8 cellular contexts compared by ENCODE assay signal in the genomic region with DNA sequence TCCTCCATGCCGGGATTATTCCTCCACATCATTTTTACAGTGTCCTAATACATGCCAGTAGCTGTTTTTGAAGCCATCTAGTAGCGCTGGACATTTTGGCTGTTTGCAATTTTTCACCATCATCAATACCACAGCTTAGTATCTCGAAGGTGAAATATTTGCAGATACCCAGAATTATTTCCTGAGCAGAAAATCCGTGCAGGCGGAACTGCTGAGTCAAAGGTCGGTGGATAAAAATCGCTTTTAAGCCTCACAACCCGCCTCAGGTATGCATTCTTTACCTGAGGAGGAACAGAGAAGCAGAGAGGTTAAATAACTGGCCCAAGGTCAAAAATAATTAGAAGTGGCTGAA. TPM values are rescaled to one million over a fixed set of nuclear protein-coding genes. Genes with fewer than 3 reads are reported as not detected.
DNase-seq lines count a peak whose midpoint lies in the region; ATAC-seq and TF ChIP-seq lines count a peak whose summit lies in the region.

No MANE protein-coding gene starts in this region.

- 8% methylated on average over 8 of the region's 8 CpGs for WGBS in liver
- WGBS in tibial nerve, 2 donors, result 9 to 13% methylated on average over 8 of the region's 8 CpGs

- TF ChIP-seq EP300 in tibial nerve (IDR thresholded peaks at IDR 0.05), result no peak

- TF ChIP-seq CTCF in liver (IDR thresholded peaks at IDR 0.05; ENCODE audit: low read depth, low read length, missing input control), result no peak
- no peak for TF ChIP-seq CTCF in tibial nerve (IDR thresholded peaks at IDR 0.05)

- peak overlapping the region; percentile 96 for H3K4me3 ChIP-seq in BLaER1
- peak overlapping the region; percentile 81 to 99 (median 86) for H3K4me3 ChIP-seq in liver (ENCODE audit: low read depth in 1 of 3, low read length in 3 of 3)
- H3K4me3 ChIP-seq in tibial nerve, result peak overlapping the region; percentile 83 to 93 (median 88)

- H3K27me3 ChIP-seq in BLaER1 (no peaks in the 10 kb centered on the region), liver (ENCODE audit: control insufficient read depth in 4 of 4, insufficient read depth in 4 of 4, low read length in 3 of 4) (no peaks in the 10 kb centered on the region), tibial nerve (no peaks in the 10 kb centered on the region)

- H3K9ac ChIP-seq in BLaER1, result peak overlapping the region; percentile 97
- H3K9ac ChIP-seq in liver (ENCODE audit: low read depth in 1 of 2, low read length in 2 of 2), result peak overlapping the region; percentile 42 to 61

- peaks cover 31% of the 10 kb centered on the region for H4K20me1 ChIP-seq in BLaER1

- H3K36me3 ChIP-seq in BLaER1, result peaks cover 23% of the 10 kb centered on the region
- H3K36me3 ChIP-seq in liver (ENCODE audit: control insufficient read depth in 4 of 4, insufficient read depth in 3 of 4, low read depth in 1 of 4, low read length in 3 of 4), result peaks cover 0 to 7% (median under 1%) of the 10 kb centered on the region in 4 donors
- peaks cover 0 to 10% (median 4%) of the 10 kb centered on the region in 3 donors for H3K36me3 ChIP-seq in tibial nerve

- no peak for TF ChIP-seq POLR2A in tibial nerve (IDR thresholded peaks at IDR 0.05)

- H3K4me2 ChIP-seq in BLaER1, result peak overlapping the region; percentile 88

- no peak for DNase-seq in tibial nerve (ENCODE audit: low spot score in 2 of 2)
- DNase-seq in hippocampal formation (lab: John Stamatoyannopoulos, UW), result no peak

- no peaks in the 10 kb centered on the region for H3K9me3 ChIP-seq in BLaER1
- no peaks in the 10 kb centered on the region for H3K9me3 ChIP-seq in liver (ENCODE audit: control insufficient read depth in 4 of 4, low read length in 3 of 4)
- H3K9me3 ChIP-seq in tibial nerve, result no peaks in the 10 kb centered on the region

- peak; percentile 1 for ATAC-seq in HG02642 (IDR thresholded peaks at IDR 0.05; ENCODE audit: poor library complexity, unreplicated experiment)
- ATAC-seq in GM19455 (IDR thresholded peaks at IDR 0.05; ENCODE audit: unreplicated experiment), result no peak
- no peak for ATAC-seq in GM21576 (IDR thresholded peaks at IDR 0.05; ENCODE audit: unreplicated experiment)

- peak in 1 of 2 donors; percentile 15 for TF ChIP-seq RAD21 in liver (IDR thresholded peaks at IDR 0.05)

- H3K27ac ChIP-seq in BLaER1, result peak overlapping the region; percentile 98
- peak overlapping the region; percentile 92 for H3K27ac ChIP-seq in angular gyrus (ENCODE audit: low read depth, low read length)
- H3K27ac ChIP-seq in liver (ENCODE audit: low read depth in 1 of 2, low read length in 2 of 2), result peak overlapping the region; percentile 86 to 92
- H3K27ac ChIP-seq in tibial nerve, result peak overlapping the region; percentile 86 to 98 (median 96)

- H3K4me1 ChIP-seq in BLaER1 (peaks cover 27% of the 10 kb centered on the region), liver (ENCODE audit: control insufficient read depth in 4 of 4, insufficient read depth in 4 of 4, low read length in 3 of 4) (peaks cover 8 to 38% (median 34%) of the 10 kb centered on the region in 4 donors), tibial nerve (peaks cover 0 to 38% (median 23%) of the 10 kb centered on the region in 4 donors)

TF ChIP-seq in liver, 16 proteins besides CTCF, POLR2A, EP300 and RAD21:
- no peak for TF ChIP-seq HNF4G (IDR thresholded peaks at IDR 0.05)
- no peak for TF ChIP-seq SP1 (IDR thresholded peaks at IDR 0.05)
- TF ChIP-seq REST (IDR thresholded peaks at IDR 0.05), result no peak
- no peak for TF ChIP-seq MAX (IDR thresholded peaks at IDR 0.05)
- no peak for TF ChIP-seq TAF1 (conservative IDR thresholded peaks at IDR 0.05)
- no peak for TF ChIP-seq HNF4A (conservative IDR thresholded peaks at IDR 0.05)
- TF ChIP-seq, protein P1, sequence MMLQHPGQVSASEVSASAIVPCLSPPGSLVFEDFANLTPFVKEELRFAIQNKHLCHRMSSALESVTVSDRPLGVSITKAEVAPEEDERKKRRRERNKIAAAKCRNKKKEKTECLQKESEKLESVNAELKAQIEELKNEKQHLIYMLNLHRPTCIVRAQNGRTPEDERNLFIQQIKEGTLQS (IDR thresholded peaks at IDR 0.05), result no peak
- TF ChIP-seq RXRA (IDR thresholded peaks at IDR 0.05), result no peak
- no peak for TF ChIP-seq YY1 (IDR thresholded peaks at IDR 0.05)
- no peak for TF ChIP-seq NR2F2 (IDR thresholded peaks at IDR 0.05)
- no peak for TF ChIP-seq JUND (IDR thresholded peaks at IDR 0.05)
- no peak for TF ChIP-seq ZBTB33 (IDR thresholded peaks at IDR 0.05)

RNA-seq across cellular contexts. Expression of gene TNRC6A, which starts 0.6 kb away (rescaled TPM):
- 10 to 100 TPM; 21.7 to 42.3 TPM for total RNA-seq in liver
- polyA plus RNA-seq in liver, result 10 to 100 TPM in 1 of 2 donors, 1 to 10 TPM in 1; 9.3 to 24.0 TPM
- total RNA-seq in tibial nerve, result 10 to 100 TPM; 47.7 to 74.5 (median 59.6) TPM
